Comparison of ENCODE assay signal across 16 cellular contexts in the genomic region with DNA sequence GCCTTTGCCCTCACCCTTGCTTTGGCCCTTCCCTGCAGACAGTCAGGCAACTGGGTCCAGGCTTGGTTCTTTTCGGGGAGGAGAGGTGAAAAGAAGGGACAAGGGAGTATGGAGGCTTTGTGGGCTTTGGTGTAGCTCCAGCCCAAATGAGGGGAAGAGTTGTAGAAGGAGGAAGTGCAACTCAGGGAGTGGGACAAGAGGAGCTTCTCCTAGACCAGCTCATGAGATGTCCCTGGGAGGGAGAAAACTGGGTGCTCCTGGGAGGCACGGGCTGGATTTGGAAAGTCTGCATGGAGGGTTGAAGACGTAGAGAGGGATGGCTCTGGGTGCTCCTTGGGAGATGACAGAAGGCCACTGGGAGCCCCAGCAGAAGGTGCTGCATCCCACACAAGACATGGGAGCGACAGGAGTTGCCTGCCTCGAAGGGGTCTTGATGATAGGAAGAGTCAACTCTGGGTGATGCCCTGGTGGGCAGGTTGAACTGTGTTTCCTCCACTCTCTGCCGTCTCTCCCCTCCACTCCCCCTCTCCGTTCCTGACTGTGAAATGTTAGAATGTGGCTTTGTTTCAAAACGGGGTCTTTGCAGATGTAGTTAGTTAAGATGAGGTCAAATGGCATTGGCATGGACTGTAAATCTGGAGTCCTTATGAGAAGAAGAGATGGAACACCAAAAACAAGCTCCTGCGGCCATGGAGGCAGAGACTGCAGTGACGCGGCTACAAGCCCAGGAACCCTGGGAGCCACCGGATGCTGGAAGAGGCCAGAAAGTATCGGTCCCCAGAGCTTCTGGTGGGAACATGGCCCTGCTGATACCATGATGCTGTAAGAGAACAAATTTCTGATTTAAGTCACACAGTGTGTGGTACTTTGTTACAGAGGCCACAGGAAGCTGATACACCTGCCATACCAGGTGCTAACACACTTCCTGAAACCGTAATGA.
DNase-seq lines count a peak whose midpoint lies in the region; ATAC-seq and TF ChIP-seq lines count a peak whose summit lies in the region.
"Had no signal": no experiment of that assay in that cellular context is flagged by ENCODE, and none has a peak within 500 bp of the region (broad histone marks: within the 10 kb centered on the region; RNA-seq: fewer than 3 reads in every experiment).

No MANE protein-coding gene starts in this region.

- intact Hi-C loops in cardiac septum (cut with DNase I): no loop called here
- intact Hi-C loops in left ventricle myocardium superior (cut with micrococcal nuclease): no loop called here

- no peaks in the 10 kb centered on the region for H3K36me3 Mint-ChIP-seq in type B pancreatic cell
- H3K36me3 Mint-ChIP-seq in activated T-cell treated with anti-CD3 and anti-CD28 coated beads, Interleukin-2, amount 50 U/mL, for 72 hours (ENCODE audit: insufficient read depth in 2 of 2): no peaks in the 10 kb centered on the region
- H3K36me3 Mint-ChIP-seq: CD14-positive monocyte; CD4-positive, alpha-beta memory T cell had no signal

- TF ChIP-seq CTCF in coronary artery (IDR thresholded peaks at IDR 0.05) (no peak), type B pancreatic cell (conservative IDR thresholded peaks at IDR 0.05) (no peak)

- ATAC-seq in left ventricle myocardium superior: no peak
- no peak for ATAC-seq in activated T-cell treated with anti-CD3 and anti-CD28 coated beads, Interleukin-2, amount 50 U/mL, for 72 hours (replicated peaks in 1 of 2)
- ATAC-seq: GM23338 had no signal

- peaks cover 22% of the 10 kb centered on the region for H3K27me3 Mint-ChIP-seq in type B pancreatic cell
- H3K27me3 Mint-ChIP-seq in activated T-cell treated with anti-CD3 and anti-CD28 coated beads, Interleukin-2, amount 50 U/mL, for 72 hours (ENCODE audit: low read depth): no peaks in the 10 kb centered on the region
- H3K27me3 Mint-ChIP-seq: CD4-positive, alpha-beta memory T cell had no signal

- POLR2A ChIA-PET in HEK293T (lab: Yijun Ruan, JAX): no interaction called here

- DNase-seq in cardiac septum (ENCODE audit: low spot score): peak; percentile 59
- no peak for DNase-seq in left ventricle myocardium superior
- DNase-seq in coronary artery (ENCODE audit: low spot score): peak; percentile 45
- DNase-seq in mesenteric fat pad (ENCODE audit: low spot score): peak; percentile 45
- peak; percentile 24 for DNase-seq in type B pancreatic cell (ENCODE audit: extremely low spot score, unreplicated experiment)
- no peak for DNase-seq in activated T-cell treated with anti-CD3 and anti-CD28 coated beads, Interleukin-2, amount 50 U/mL, for 72 hours
- DNase-seq in activated CD4-positive, alpha-beta T cell treated with anti-CD3 and anti-CD28 coated beads for 48 hours: no peak
- DNase-seq in HEK293T (ENCODE audit: extremely low spot score): no peak
- DNase-seq: 8988T; CD4-positive, alpha-beta memory T cell; DMS153; DMS79; GDM1 had no signal

- H3K4me3 Mint-ChIP-seq in type B pancreatic cell: no peak overlapping the region
- no peak overlapping the region for H3K4me3 Mint-ChIP-seq in activated T-cell treated with anti-CD3 and anti-CD28 coated beads, Interleukin-2, amount 50 U/mL, for 72 hours
- H3K4me3 Mint-ChIP-seq: CD4-positive, alpha-beta memory T cell; GM23338 had no signal

- no peak overlapping the region for H3K4me3 ChIP-seq in coronary artery
- H3K4me3 ChIP-seq: BLaER1, GM23338 had no signal

- H3K4me1 Mint-ChIP-seq in type B pancreatic cell (ENCODE audit: unreplicated experiment): peaks cover 6% of the 10 kb centered on the region
- no peaks in the 10 kb centered on the region for H3K4me1 Mint-ChIP-seq in activated T-cell treated with anti-CD3 and anti-CD28 coated beads, Interleukin-2, amount 50 U/mL, for 72 hours (ENCODE audit: low read depth)
- H3K4me1 Mint-ChIP-seq: CD14-positive monocyte; CD4-positive, alpha-beta memory T cell; GM23338 had no signal

- CTCF ChIA-PET in HEK293T (lab: Yijun Ruan, JAX): no interaction called here

- no peak overlapping the region for H3K27ac Mint-ChIP-seq in type B pancreatic cell
- no peak overlapping the region for H3K27ac Mint-ChIP-seq in activated T-cell treated with anti-CD3 and anti-CD28 coated beads, Interleukin-2, amount 50 U/mL, for 72 hours
- H3K27ac Mint-ChIP-seq: CD4-positive, alpha-beta memory T cell; GM23338 had no signal

- peaks cover 14% of the 10 kb centered on the region for H3K9me3 Mint-ChIP-seq in type B pancreatic cell
- H3K9me3 Mint-ChIP-seq in activated T-cell treated with anti-CD3 and anti-CD28 coated beads, Interleukin-2, amount 50 U/mL, for 72 hours: peaks cover 4 to 8% of the 10 kb centered on the region in 2 donors

- no peak overlapping the region for H3K27ac ChIP-seq in coronary artery
- H3K27ac ChIP-seq: BLaER1 had no signal

TF ChIP-seq in HEK293T, 16 proteins besides CTCF, POLR2A, EP300 and RAD21:
- no peak for TF ChIP-seq TARDBP (IDR thresholded peaks at IDR 0.05)
- TF ChIP-seq SUZ12 (IDR thresholded peaks at IDR 0.05): no peak
- TF ChIP-seq CTBP1 (IDR thresholded peaks at IDR 0.05; ENCODE audit: borderline replicate concordance): no peak
- no peak for TF ChIP-seq FOXK2 (IDR thresholded peaks at IDR 0.05)
- no peak for TF ChIP-seq FOXM1 (IDR thresholded peaks at IDR 0.05; ENCODE audit: borderline replicate concordance)
- no peak for TF ChIP-seq LEF1 (IDR thresholded peaks at IDR 0.05; ENCODE audit: borderline replicate concordance)
- no peak for TF ChIP-seq BHLHE40 (IDR thresholded peaks at IDR 0.05; ENCODE audit: borderline replicate concordance)
- TF ChIP-seq L3MBTL2 (conservative IDR thresholded peaks at IDR 0.05): no peak
- TF ChIP-seq, protein P1, sequence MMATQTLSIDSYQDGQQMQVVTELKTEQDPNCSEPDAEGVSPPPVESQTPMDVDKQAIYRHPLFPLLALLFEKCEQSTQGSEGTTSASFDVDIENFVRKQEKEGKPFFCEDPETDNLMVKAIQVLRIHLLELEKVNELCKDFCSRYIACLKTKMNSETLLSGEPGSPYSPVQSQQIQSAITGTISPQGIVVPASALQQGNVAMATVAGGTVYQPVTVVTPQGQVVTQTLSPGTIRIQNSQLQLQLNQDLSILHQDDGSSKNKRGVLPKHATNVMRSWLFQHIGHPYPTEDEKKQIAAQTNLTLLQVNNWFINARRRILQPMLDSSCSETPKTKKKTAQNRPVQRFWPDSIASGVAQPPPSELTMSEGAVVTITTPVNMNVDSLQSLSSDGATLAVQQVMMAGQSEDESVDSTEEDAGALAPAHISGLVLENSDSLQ (IDR thresholded peaks at IDR 0.05): no peak
- TF ChIP-seq ELF4 (IDR thresholded peaks at IDR 0.05): no peak
- no peak for TF ChIP-seq HDGF (IDR thresholded peaks at IDR 0.05; ENCODE audit: borderline replicate concordance)
- no peak for TF ChIP-seq ZNF384 (IDR thresholded peaks at IDR 0.05)
- no peak for TF ChIP-seq SP1 (IDR thresholded peaks at IDR 0.05)
- no peak for TF ChIP-seq NFRKB (IDR thresholded peaks at IDR 0.05)

Comparison
In these comparisons a context has a peak if more than half of its experiments do, and no peak if none do; other contexts are left out.
1. DNase-seq: peak in cardiac septum (single experiment), coronary artery (single experiment), mesenteric fat pad (single experiment) and type B pancreatic cell (single experiment); none in left ventricle myocardium superior (single experiment), activated T-cell treated with anti-CD3 and anti-CD28 coated beads, Interleukin-2, amount 50 U/mL, for 72 hours (0 of 2), activated CD4-positive, alpha-beta T cell treated with anti-CD3 and anti-CD28 coated beads for 48 hours (single experiment) and HEK293T (single experiment).